25 cellular contexts compared by ENCODE assay signal in the genomic region with DNA sequence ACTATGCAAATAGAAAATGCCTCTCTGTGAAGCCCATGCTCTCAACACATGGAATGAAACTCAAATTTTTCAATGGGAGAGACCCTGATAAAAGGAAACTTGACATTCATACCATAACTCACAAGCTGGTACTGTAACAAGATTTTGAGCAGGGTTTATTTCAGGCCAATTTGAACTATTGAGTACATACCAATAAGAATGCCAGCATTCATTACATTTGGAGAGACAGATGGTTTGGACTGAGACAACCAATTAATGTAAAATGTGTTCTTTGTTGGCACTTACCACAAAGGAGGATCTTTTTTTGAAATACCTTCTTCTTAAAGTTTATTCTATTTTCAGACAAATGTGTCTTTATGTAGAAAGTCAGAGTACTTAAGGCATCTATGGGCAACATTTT.
"Had no signal": no experiment of that assay in that cellular context is flagged by ENCODE, and none has a peak within 500 bp of the region (broad histone marks: within the 10 kb centered on the region; RNA-seq: fewer than 3 reads in every experiment).

No MANE protein-coding gene starts in this region.

- H3K36me3 ChIP-seq: brain microvascular endothelial cell, esophagus muscularis mucosa, gastroesophageal sphincter, WERI-Rb-1 had no signal

- DNase-seq: activated B cell treated with CpG ODN at 0.5 μM for 24 hours; activated CD4-positive, alpha-beta T cell treated with anti-CD3 and anti-CD28 coated beads for 48 hours; activated CD4-positive, alpha-beta T cell treated with anti-CD3 and anti-CD28 coated beads, Interleukin-2, amount 50 U/mL, for 1 hour; activated CD4-positive, alpha-beta T cell treated with anti-CD3 and anti-CD28 coated beads, Interleukin-2, amount 50 U/mL, for 48 hours; activated CD8-positive, alpha-beta memory T cell treated with anti-CD3 and anti-CD28 coated beads for 24 hours; activated CD8-positive, alpha-beta T cell treated with anti-CD3 and anti-CD28 coated beads for 36 hours; activated effector memory CD4-positive, alpha-beta T cell treated with Interleukin-2 at 50 U/mL for 16 hours; activated gamma-delta T cell treated with Interleukin-2 at 50 U/mL for 16 hours; activated naive CD4-positive, alpha-beta T cell treated with anti-CD3 and anti-CD28 coated beads, Interleukin-2, amount 50 U/mL, for 16 hours; activated naive CD4-positive, alpha-beta T cell treated with Interleukin-2 at 50 U/mL for 16 hours; activated T-cell treated with anti-CD3 and anti-CD28 coated beads, Interleukin-2, amount 50 U/mL, for 4 hours; amniotic stem cell; anterior cingulate cortex; brain microvascular endothelial cell; effector CD4-positive, alpha-beta T cell; effector memory CD8-positive, alpha-beta T cell; foreskin keratinocyte; T-helper 17 cell; T1000; WERI-Rb-1 had no signal

- ATAC-seq: activated CD4-positive, CD25-positive, alpha-beta regulatory T cell treated with anti-CD3 and anti-CD28 coated beads, Interleukin-2, amount 50 U/mL, for 24 hours; activated CD8-positive, alpha-beta T cell treated with anti-CD3 and anti-CD28 coated beads for 36 hours; activated T-cell treated with anti-CD3 and anti-CD28 coated beads, Interleukin-2, amount 50 U/mL, for 4 hours; activated T-helper 17 cell treated with anti-CD3 and anti-CD28 coated beads, Interleukin-2, amount 50 U/mL, for 72 hours; effector memory CD8-positive, alpha-beta T cell; foreskin keratinocyte; gastroesophageal sphincter; T-helper 17 cell had no signal

- H3K27ac ChIP-seq: brain microvascular endothelial cell, coronary artery, esophagus muscularis mucosa, foreskin keratinocyte, gastroesophageal sphincter, WERI-Rb-1 had no signal

- H3K9me3 ChIP-seq: esophagus muscularis mucosa had no signal

- H3K27me3 ChIP-seq: brain microvascular endothelial cell, esophagus muscularis mucosa, foreskin keratinocyte, gastroesophageal sphincter had no signal

- H3K4me3 ChIP-seq: coronary artery, esophagus muscularis mucosa, gastroesophageal sphincter had no signal

- H3K4me1 ChIP-seq: esophagus muscularis mucosa, foreskin keratinocyte, gastroesophageal sphincter had no signal
